In the genomic region with DNA sequence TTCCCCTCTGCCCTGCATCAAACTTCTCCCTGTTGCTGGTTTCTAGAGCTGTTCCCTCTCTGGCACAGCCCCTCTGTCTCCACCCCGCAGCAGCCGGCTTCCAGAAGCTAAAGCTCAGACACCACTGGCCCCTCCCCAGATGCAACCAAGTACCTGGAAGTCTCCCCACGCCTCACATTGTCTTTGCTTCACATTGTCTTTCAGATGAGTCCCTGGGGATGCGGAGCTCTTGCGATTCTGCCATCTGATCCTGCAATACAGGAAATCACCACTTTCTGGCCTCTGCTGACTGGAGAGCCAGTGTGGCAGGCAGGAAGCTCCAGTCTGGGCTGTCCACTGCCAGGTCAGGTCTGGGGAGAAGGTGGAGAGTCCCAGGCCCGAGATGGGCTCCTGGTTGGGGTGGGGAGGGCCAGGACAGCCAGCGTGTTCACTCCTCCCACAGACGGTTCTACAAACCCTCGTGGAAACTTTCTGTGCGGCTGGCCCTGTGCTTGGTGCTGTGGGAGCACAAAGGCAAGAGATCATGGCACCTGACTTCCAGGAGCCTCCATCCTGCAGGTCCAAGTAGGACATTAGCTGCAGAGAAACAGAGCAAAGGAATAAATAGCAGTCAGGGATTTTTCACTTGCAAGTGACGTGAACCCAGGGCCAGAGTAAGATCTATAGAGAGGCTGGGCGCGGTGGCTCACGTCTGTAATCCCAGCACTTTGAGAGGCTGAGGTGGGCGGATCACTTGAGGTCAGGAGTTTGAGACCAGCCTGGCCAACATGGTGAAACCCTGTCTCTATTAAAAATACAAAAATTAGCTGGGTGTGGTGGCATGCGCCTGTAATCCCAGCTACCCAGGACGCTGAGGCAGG, we compare ENCODE assay signal across 12 cellular contexts. TPM values are rescaled to one million over a fixed set of nuclear protein-coding genes. Genes with fewer than 3 reads are reported as not detected.
DNase-seq lines count a peak whose midpoint lies in the region; ATAC-seq and TF ChIP-seq lines count a peak whose summit lies in the region.
"Had no signal": no experiment of that assay in that cellular context is flagged by ENCODE, and none has a peak within 500 bp of the region (broad histone marks: within the 10 kb centered on the region; RNA-seq: fewer than 3 reads in every experiment).

No MANE protein-coding gene starts in this region.

- CTCF ChIA-PET in activated CD8-positive, alpha-beta memory T cell treated with anti-CD3 and anti-CD28 coated beads, Interleukin-2, amount 10 ng/mL, durations not matched to agents 7 days and 5 days (lab: Charles Lee): interaction anchor here (1.3 kb wide), 1 partner anchor 21 kb away, joined by 3 read pairs; no protein-coding TSS in a partner anchor

- H3K4me1 ChIP-seq in spleen: peaks cover 0 to 9% (median 2%) of the 10 kb centered on the region in 6 donors
- H3K4me1 ChIP-seq: ascending aorta had no signal

- H3K4me3 ChIP-seq in spleen: no peak overlapping the region
- H3K4me3 ChIP-seq: ascending aorta had no signal

- no peaks in the 10 kb centered on the region for H3K4me1 Mint-ChIP-seq in activated CD8-positive, alpha-beta memory T cell treated with anti-CD3 and anti-CD28 coated beads, Interleukin-2, amount 10 ng/mL, durations not matched to agents 7 days and 5 days

- intact Hi-C loops in spleen (cut with DNase I; ENCODE audit: low total_unique reads): no loop called here

- no peaks in the 10 kb centered on the region for H3K36me3 ChIP-seq in spleen
- H3K36me3 ChIP-seq: ascending aorta had no signal

- no peak for ATAC-seq in activated CD8-positive, alpha-beta memory T cell treated with anti-CD3 and anti-CD28 coated beads, Interleukin-2, amount 10 ng/mL, durations not matched to agents 7 days and 5 days
- ATAC-seq in HG03442 (IDR thresholded peaks at IDR 0.05; ENCODE audit: unreplicated experiment): no peak

- peaks cover 4% of the 10 kb centered on the region for H3K9me3 Mint-ChIP-seq in activated CD8-positive, alpha-beta memory T cell treated with anti-CD3 and anti-CD28 coated beads, Interleukin-2, amount 10 ng/mL, durations not matched to agents 7 days and 5 days (ENCODE audit: low read depth)

- H3K9me3 ChIP-seq in spleen: peaks cover 0 to 12% (median 0%) of the 10 kb centered on the region in 8 donors
- H3K9me3 ChIP-seq: ascending aorta had no signal

- DNase-seq in activated CD8-positive, alpha-beta memory T cell treated with anti-CD3 and anti-CD28 coated beads for 24 hours: peak; percentile 50
- DNase-seq in activated CD8-positive, alpha-beta memory T cell treated with anti-CD3 and anti-CD28 coated beads, Interleukin-2, amount 10 ng/mL, durations not matched to agents 7 days and 5 days: no peak
- peak; percentile 42 to 73 for DNase-seq in NCI-H526 (lab: John Stamatoyannopoulos, UW)
- DNase-seq in fibroblast of peridontal ligament (ENCODE audit: extremely low read depth): peak; percentile 21
- DNase-seq in spleen: peak; percentile 60
- no peak for DNase-seq in NCI-H1105 (lab: John Stamatoyannopoulos, UW)
- DNase-seq in activated gamma-delta T cell (lab: John Stamatoyannopoulos, UW): no peak
- DNase-seq: activated CD4-positive, alpha-beta T cell treated with anti-CD3 and anti-CD28 coated beads for 4 hours; HCEC 1CT had no signal

- TF ChIP-seq POLR2A in spleen (IDR thresholded peaks at IDR 0.05): no peak

- TF ChIP-seq CTCF in spleen (IDR thresholded peaks at IDR 0.05 in 8 of 11, conservative IDR thresholded peaks at IDR 0.05 in 3 of 11): peak in 2 of 11 experiments; percentile 12 to 29

- H3K27me3 Mint-ChIP-seq in activated CD8-positive, alpha-beta memory T cell treated with anti-CD3 and anti-CD28 coated beads, Interleukin-2, amount 10 ng/mL, durations not matched to agents 7 days and 5 days: peaks cover 41% of the 10 kb centered on the region

- 62 to 70% (median 64%) methylated on average over 12 to 17 of the region's 17 CpGs for WGBS in spleen, 5 donors

- H3K27me3 ChIP-seq in spleen (replicated peaks in 1 of 7): peaks cover 0 to 73% (median 4%) of the 10 kb centered on the region in 7 donors
- H3K27me3 ChIP-seq: ascending aorta had no signal

- no peak overlapping the region for H3K4me3 Mint-ChIP-seq in activated CD8-positive, alpha-beta memory T cell treated with anti-CD3 and anti-CD28 coated beads, Interleukin-2, amount 10 ng/mL, durations not matched to agents 7 days and 5 days
- H3K4me3 Mint-ChIP-seq: B cell had no signal

- H3K27ac ChIP-seq in spleen: no peak overlapping the region
- H3K27ac ChIP-seq: ascending aorta had no signal

- no peak overlapping the region for H3K27ac Mint-ChIP-seq in activated CD8-positive, alpha-beta memory T cell treated with anti-CD3 and anti-CD28 coated beads, Interleukin-2, amount 10 ng/mL, durations not matched to agents 7 days and 5 days
- H3K27ac Mint-ChIP-seq: B cell had no signal

- H3K36me3 Mint-ChIP-seq in activated CD8-positive, alpha-beta memory T cell treated with anti-CD3 and anti-CD28 coated beads, Interleukin-2, amount 10 ng/mL, durations not matched to agents 7 days and 5 days: no peaks in the 10 kb centered on the region

RNA-seq across cellular contexts. Expression of a gene that starts 47.9 kb away (rescaled TPM):
- 10 to 100 TPM; 39.3 to 43.0 TPM for total RNA-seq in activated CD8-positive, alpha-beta memory T cell treated with anti-CD3 and anti-CD28 coated beads, Interleukin-2, amount 10 ng/mL, durations not matched to agents 7 days and 5 days
- total RNA-seq in spleen: 10 to 100 TPM; 22.1 to 36.3 (median 32.1) TPM
- 10 to 100 TPM; 17.3 to 18.8 (median 18.0) TPM for polyA plus RNA-seq in spleen

Comparison
In these comparisons a context has a peak if more than half of its experiments do, and no peak if none do; other contexts are left out.
1. DNase-seq: peak in activated CD8-positive, alpha-beta memory T cell treated with anti-CD3 and anti-CD28 coated beads for 24 hours (single experiment), NCI-H526 (2 of 2), fibroblast of peridontal ligament (single experiment) and spleen (single experiment); none in activated CD8-positive, alpha-beta memory T cell treated with anti-CD3 and anti-CD28 coated beads, Interleukin-2, amount 10 ng/mL, durations not matched to agents 7 days and 5 days (single experiment), NCI-H1105 (single experiment) and activated gamma-delta T cell (single experiment).